Comparison of ENCODE assay signal across 14 cellular contexts in the genomic region with DNA sequence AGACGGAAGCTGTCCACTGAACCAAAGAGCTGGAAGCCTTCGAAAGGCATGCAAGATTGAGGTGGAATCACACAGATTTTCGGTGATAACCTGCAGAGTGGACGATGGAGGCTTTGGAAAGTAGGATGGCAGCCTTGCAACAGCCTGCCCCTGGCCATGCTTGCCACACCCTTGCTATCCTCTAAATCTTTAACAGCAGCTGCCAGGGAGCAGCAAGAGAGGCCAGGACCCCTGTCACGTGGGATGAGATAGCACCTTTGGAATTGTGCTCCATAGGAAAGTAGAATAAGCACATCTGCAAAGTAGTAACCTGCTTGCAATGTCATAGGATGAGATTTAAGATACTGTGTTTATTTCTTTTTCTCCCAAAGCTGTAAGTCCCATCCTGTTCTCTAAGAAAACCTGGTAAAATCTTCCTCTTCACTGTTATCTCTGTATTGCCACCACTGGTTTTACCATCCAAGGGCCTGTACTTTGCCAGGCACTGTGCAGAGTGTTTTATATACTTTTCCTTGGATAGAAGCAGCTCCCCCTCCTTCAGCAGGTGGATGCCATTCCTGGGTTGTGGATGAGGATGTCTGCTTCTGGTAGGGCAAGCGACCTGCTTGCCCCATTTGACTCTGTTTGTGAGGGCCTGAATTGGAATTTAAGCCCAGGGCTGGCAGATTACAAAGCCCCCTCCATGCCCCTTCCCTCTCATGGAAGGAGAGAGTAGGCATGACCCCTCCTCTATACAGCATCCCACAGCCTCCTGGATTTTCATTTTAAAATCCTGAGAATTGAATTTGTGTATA. TPM values are rescaled to one million over a fixed set of nuclear protein-coding genes. Genes with fewer than 3 reads are reported as not detected.
DNase-seq lines count a peak whose midpoint lies in the region; ATAC-seq, FAIRE-seq and TF ChIP-seq lines count a peak whose summit lies in the region.
"Had no signal": no experiment of that assay in that cellular context is flagged by ENCODE, and none has a peak within 500 bp of the region (broad histone marks: within the 10 kb centered on the region; RNA-seq: fewer than 3 reads in every experiment).

No MANE protein-coding gene starts in this region.

- H3K27me3 ChIP-seq in HUES6 (ENCODE audit: control insufficient read depth, insufficient read depth, low read length) (no peaks in the 10 kb centered on the region), colonic mucosa (no peaks in the 10 kb centered on the region), neural cell (ENCODE audit: insufficient read depth, low read depth, low read length) (no peaks in the 10 kb centered on the region)

- TF ChIP-seq CTCF in A549 (IDR thresholded peaks at IDR 0.05) (no peak), colonic mucosa (IDR thresholded peaks at IDR 0.05) (no peak), neural cell (IDR thresholded peaks at IDR 0.05; ENCODE audit: poor library complexity, severe bottlenecking) (no peak)

- no peaks in the 10 kb centered on the region for H3K9me2 ChIP-seq in neural cell (ENCODE audit: insufficient read depth, low read length)

- TF ChIP-seq EP300 in A549 (IDR thresholded peaks at IDR 0.05): no peak
- no peak for TF ChIP-seq EP300 in neural cell (conservative IDR thresholded peaks at IDR 0.05; ENCODE audit: poor library complexity, severe bottlenecking)

- ATAC-seq in A549 (peak; percentile 22 to 42; a peak in 3 of 6 replicates), GM18868 (IDR thresholded peaks at IDR 0.05; ENCODE audit: unreplicated experiment) (no peak)
- ATAC-seq: activated CD4-positive, CD25-positive, alpha-beta regulatory T cell treated with anti-CD3 and anti-CD28 coated beads, Interleukin-2, amount 50 U/mL, for 24 hours had no signal

- H3K4me1 ChIP-seq in A549 (peaks cover 85% of the 10 kb centered on the region), HUES6 (ENCODE audit: control insufficient read depth, insufficient read depth, low read length) (peaks cover 73% of the 10 kb centered on the region), colonic mucosa (peaks cover 25% of the 10 kb centered on the region)

- POLR2A ChIA-PET in A549 (lab: Yijun Ruan, JAX): interaction anchor here (1.4 kb wide), 1 partner anchor 32 kb away, joined by 3 read pairs; no protein-coding TSS in a partner anchor

- DNase-seq in A549 (ENCODE audit: low read depth in 1 of 2, low spot score in 1 of 2) (peak in 1 of 2 experiments; percentile 44), colonic mucosa (no peak), NCI-H2081 (lab: John Stamatoyannopoulos, UW) (no peak), HUDEP-2 (lab: John Stamatoyannopoulos, UW; ENCODE audit: unreplicated experiment in 76 of 76) (no peak)
- no peak for DNase-seq in stimulated activated CD4-positive, alpha-beta T cell treated with anti-CD3 and anti-CD28 coated beads, Interleukin-2, amount 100 ng/mL, for 48 hours
- DNase-seq: activated effector memory CD4-positive, alpha-beta T cell treated with Interleukin-2 at 50 U/mL for 16 hours; cortex of kidney; glutamatergic neuron; NCI-H187 had no signal

- H3K9ac ChIP-seq in HUES6 (ENCODE audit: low read length): no peak overlapping the region
- H3K9ac ChIP-seq in colonic mucosa (ENCODE audit: low read depth in 2 of 2, low read length in 2 of 2): no peak overlapping the region
- H3K9ac ChIP-seq in neural cell (ENCODE audit: low read length): no peak overlapping the region

- H3K4me2 ChIP-seq in A549 (peak overlapping the region; percentile 82), neural cell (ENCODE audit: low read length) (no peak overlapping the region)

- H3K9me3 ChIP-seq in A549: no peaks in the 10 kb centered on the region
- H3K9me3 ChIP-seq in HUES6 (ENCODE audit: control insufficient read depth, insufficient read depth, low read depth, low read length): no peaks in the 10 kb centered on the region
- no peaks in the 10 kb centered on the region for H3K9me3 ChIP-seq in colonic mucosa
- H3K9me3 ChIP-seq in neural cell (ENCODE audit: low read length): no peaks in the 10 kb centered on the region

- no peak for TF ChIP-seq POLR2A in A549 (IDR thresholded peaks at IDR 0.05; ENCODE audit: low read length)

- no peaks in the 10 kb centered on the region for H3F3A ChIP-seq in neural cell (ENCODE audit: insufficient read depth, low read length, poor library complexity, severe bottlenecking)

- TF ChIP-seq RAD21 in A549 (conservative IDR thresholded peaks at IDR 0.05 in 1 of 2, IDR thresholded peaks at IDR 0.05 in 1 of 2) (no peak), neural cell (conservative IDR thresholded peaks at IDR 0.05) (no peak)

- H2AFZ ChIP-seq in neural cell (ENCODE audit: low read depth, low read length): no peak overlapping the region

- intact Hi-C loops in colonic mucosa (cut with DNase I): no loop called here

- FAIRE-seq in A549 (lab: Jason Lieb, UNC): no peak

- H3K27ac ChIP-seq in A549 (peak overlapping the region; percentile 59 to 82), HUES6 (ENCODE audit: low read depth, low read length) (no peak overlapping the region), colonic mucosa (peak overlapping the region; percentile 54), neural cell (ENCODE audit: low read length) (no peak overlapping the region)
- H3K27ac ChIP-seq: C4-2B had no signal

- 36% methylated on average over 6 of the region's 6 CpGs for WGBS in A549 (ENCODE audit: missing lambda C conversion rate)

- H3K36me3 ChIP-seq in HUES6 (ENCODE audit: control insufficient read depth, insufficient read depth, low read length) (no peaks in the 10 kb centered on the region), colonic mucosa (no peaks in the 10 kb centered on the region), neural cell (ENCODE audit: insufficient read depth, low read length) (no peaks in the 10 kb centered on the region)

- peaks cover 95% of the 10 kb centered on the region for H3K79me2 ChIP-seq in neural cell (replicated peaks; ENCODE audit: insufficient read depth, low read length)

- H4K20me1 ChIP-seq in neural cell (ENCODE audit: insufficient read depth): peaks cover 79% of the 10 kb centered on the region

- H3K4me3 ChIP-seq in A549: no peak overlapping the region
- H3K4me3 ChIP-seq in HUES6 (ENCODE audit: low read depth, low read length): peak overlapping the region; percentile 31; the same call in 1 of the 2 replicates
- H3K4me3 ChIP-seq in colonic mucosa: no peak overlapping the region
- H3K4me3 ChIP-seq in neural cell (ENCODE audit: low read length): peak overlapping the region; percentile 32

- CTCF ChIA-PET in A549 (lab: Yijun Ruan, JAX): interaction anchor here (0.7 to 4.3 kb wide), 10 partner anchors 11 to 198 kb away, joined by 3 to 23 read pairs (median 4); partner anchors contain the start of gene TRIO

TF ChIP-seq in A549, 52 proteins besides CTCF, POLR2A, EP300 and RAD21:
- TF ChIP-seq FOXS1 (CRISPR knock-in tag; IDR thresholded peaks at IDR 0.05) (no peak), USF2 (IDR thresholded peaks at IDR 0.05) (peak; percentile 56; the same call in 1 of the 2 replicates)

TF ChIP-seq in neural cell, 6 proteins besides CTCF, POLR2A, EP300 and RAD21:
- TF ChIP-seq POLR2AphosphoS5 (IDR thresholded peaks at IDR 0.05): no peak
TF ChIP-seq in neural cell: peak in this region for 0.

RNA-seq across cellular contexts. Expression of gene TRIO, which starts 10.1 kb away (rescaled TPM):
- polyA plus RNA-seq in A549 (2011; rRNA removed) (79.0 and 91.2 TPM in 2 replicates), A549 (2017; fragmentation: RNase III; extraction: RNeasy Plus Mini Kit Qiagen cat#74134 plus additional on column Dnase treatment) (47.5 to 57.9 TPM (median 48.1 TPM) in 3 replicates), neural cell (168 and 178 TPM in 2 replicates)
- 63.7 and 64.8 TPM in 2 replicates for polyA plus RNA-seq in A549 (2012; cell fraction: cytosol; rRNA removed)
- polyA plus RNA-seq in A549 (2012; cell fraction: nucleus; rRNA removed): 217 and 257 TPM in 2 replicates
- polyA minus RNA-seq in A549 (2011; rRNA and poly(A)+ RNA removed): 263 and 307 TPM in 2 replicates
- 100 to 1,000 TPM; 134 to 138 TPM for total RNA-seq in colonic mucosa
- polyA minus RNA-seq in neural cell: 431 and 552 TPM in 2 replicates

Comparison
In these comparisons a context has a peak if more than half of its experiments do, and no peak if none do; other contexts are left out.
1. H3K27ac ChIP-seq: peak in A549 (2 of 2) and colonic mucosa (single experiment); none in HUES6 (single experiment) and neural cell (single experiment).
2. H3K4me3 ChIP-seq: peak in HUES6 (single experiment) and neural cell (single experiment); none in A549 (single experiment) and colonic mucosa (single experiment).